ENCODE assay signal across 20 cellular contexts in genomic region chr10:85542936-85543730, GRCh38.
"Had no signal": no experiment of that assay in that cellular context is flagged by ENCODE, and none has a peak within 500 bp of the region (broad histone marks: within the 10 kb centered on the region; RNA-seq: fewer than 3 reads in every experiment).

No MANE protein-coding gene starts in this region.

- DNase-seq: activated naive CD8-positive, alpha-beta T cell treated with anti-CD3 and anti-CD28 coated beads for 36 hours; activated T-cell treated with anti-CD3 and anti-CD28 coated beads, Interleukin-2, amount 50 U/mL, for 1 hour; esophagus squamous epithelium; heart left ventricle; left lung; occipital lobe; posterior cingulate gyrus; small intestine; stimulated activated CD4-positive, alpha-beta T cell treated with anti-CD3 and anti-CD28 coated beads, Interleukin-2, amount 100 ng/mL, for 48 hours; stimulated activated naive CD4-positive, alpha-beta T cell; T-helper 1 cell; T-helper 9 cell; testis; upper lobe of left lung had no signal

- H3K4me1 Mint-ChIP-seq: activated naive CD8-positive, alpha-beta T cell treated with anti-CD3 and anti-CD28 coated beads for 36 hours had no signal

- H3K27me3 ChIP-seq: esophagus squamous epithelium, heart left ventricle, left lung, testis, upper lobe of left lung had no signal

- H3K4me3 ChIP-seq: coronary artery, esophagus squamous epithelium, heart left ventricle, left lung, lung, testis, upper lobe of left lung had no signal

- H3K4me1 ChIP-seq: esophagus squamous epithelium, heart left ventricle, left lung, testis, upper lobe of left lung had no signal

- H3K9me3 Mint-ChIP-seq: WTC11 had no signal

- FAIRE-seq: astrocyte, small intestine had no signal

- H3K27ac Mint-ChIP-seq: activated naive CD8-positive, alpha-beta T cell treated with anti-CD3 and anti-CD28 coated beads for 36 hours; nephron progenitor cell; WTC11 had no signal

- H3K4me3 Mint-ChIP-seq: activated naive CD8-positive, alpha-beta T cell treated with anti-CD3 and anti-CD28 coated beads for 36 hours; nephron progenitor cell; WTC11 had no signal

- H3K36me3 ChIP-seq: esophagus squamous epithelium, heart left ventricle, left lung, upper lobe of left lung had no signal

- H3K27ac ChIP-seq: coronary artery, esophagus squamous epithelium, heart left ventricle, left lung, testis, upper lobe of left lung had no signal

- H3K9me3 ChIP-seq: esophagus squamous epithelium, heart left ventricle, left lung, testis, upper lobe of left lung had no signal

- H3K36me3 Mint-ChIP-seq: activated naive CD8-positive, alpha-beta T cell treated with anti-CD3 and anti-CD28 coated beads for 36 hours; WTC11 had no signal

- ATAC-seq: heart left ventricle, left lung, sciatic nerve, WTC11 had no signal
